ENCODE assay signal across 1 cellular context in the genomic region with DNA sequence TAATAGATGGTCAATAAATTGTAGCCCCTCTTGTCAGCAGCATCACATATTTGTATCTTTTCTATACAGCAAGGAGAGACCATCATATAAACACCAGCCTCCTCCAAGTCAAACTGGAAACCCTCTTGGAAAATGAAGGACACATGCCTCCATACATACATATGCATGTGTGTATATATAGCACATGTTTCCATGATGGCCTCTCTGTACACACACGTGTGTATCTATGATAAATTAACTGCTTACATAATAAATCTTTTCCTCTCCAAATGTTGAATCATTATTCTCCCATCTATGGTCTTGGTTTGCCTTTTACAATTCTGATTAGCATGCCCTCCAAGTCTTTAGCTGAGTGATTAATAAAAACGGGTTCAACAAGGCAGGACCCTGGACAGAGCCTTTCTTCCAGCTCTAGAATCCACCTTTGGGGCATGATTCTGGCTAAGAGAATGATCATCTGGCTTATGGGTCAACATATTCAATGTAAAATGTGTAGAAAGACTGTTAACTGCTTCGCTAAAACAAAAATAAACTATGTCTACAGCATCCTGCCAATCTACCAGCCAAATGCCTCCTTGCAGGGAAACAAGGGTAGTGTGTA.
TF ChIP-seq lines count a peak whose summit lies in the region.

No MANE protein-coding gene starts in this region.

TF ChIP-seq in HepG2, 621 proteins besides CTCF, POLR2A, EP300 and RAD21 (continued from another document):
- TF ChIP-seq MXD3 (CRISPR knock-in tag; IDR thresholded peaks at IDR 0.05) = no peak
- TF ChIP-seq RCOR2 (CRISPR knock-in tag; IDR thresholded peaks at IDR 0.05) = no peak
- TF ChIP-seq SNAPC4 (CRISPR knock-in tag; IDR thresholded peaks at IDR 0.05) = no peak
- no peak for TF ChIP-seq ZNF777 (CRISPR knock-in tag; IDR thresholded peaks at IDR 0.05)
- TF ChIP-seq DDIT3 (CRISPR knock-in tag; IDR thresholded peaks at IDR 0.05) = no peak
- no peak for TF ChIP-seq CHCHD3 (CRISPR knock-in tag; IDR thresholded peaks at IDR 0.05)
- no peak for TF ChIP-seq DMAP1 (CRISPR knock-in tag; IDR thresholded peaks at IDR 0.05)
- TF ChIP-seq, protein P1, sequence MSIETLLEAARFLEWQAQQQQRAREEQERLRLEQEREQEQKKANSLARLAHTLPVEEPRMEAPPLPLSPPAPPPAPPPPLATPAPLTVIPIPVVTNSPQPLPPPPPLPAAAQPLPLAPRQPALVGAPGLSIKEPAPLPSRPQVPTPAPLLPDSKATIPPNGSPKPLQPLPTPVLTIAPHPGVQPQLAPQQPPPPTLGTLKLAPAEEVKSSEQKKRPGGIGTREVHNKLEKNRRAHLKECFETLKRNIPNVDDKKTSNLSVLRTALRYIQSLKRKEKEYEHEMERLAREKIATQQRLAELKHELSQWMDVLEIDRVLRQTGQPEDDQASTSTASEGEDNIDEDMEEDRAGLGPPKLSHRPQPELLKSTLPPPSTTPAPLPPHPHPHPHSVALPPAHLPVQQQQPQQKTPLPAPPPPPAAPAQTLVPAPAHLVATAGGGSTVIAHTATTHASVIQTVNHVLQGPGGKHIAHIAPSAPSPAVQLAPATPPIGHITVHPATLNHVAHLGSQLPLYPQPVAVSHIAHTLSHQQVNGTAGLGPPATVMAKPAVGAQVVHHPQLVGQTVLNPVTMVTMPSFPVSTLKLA (IDR thresholded peaks at IDR 0.05) = peak; percentile 97
